Comparison of ENCODE assay signal across 31 cellular contexts in the genomic region with DNA sequence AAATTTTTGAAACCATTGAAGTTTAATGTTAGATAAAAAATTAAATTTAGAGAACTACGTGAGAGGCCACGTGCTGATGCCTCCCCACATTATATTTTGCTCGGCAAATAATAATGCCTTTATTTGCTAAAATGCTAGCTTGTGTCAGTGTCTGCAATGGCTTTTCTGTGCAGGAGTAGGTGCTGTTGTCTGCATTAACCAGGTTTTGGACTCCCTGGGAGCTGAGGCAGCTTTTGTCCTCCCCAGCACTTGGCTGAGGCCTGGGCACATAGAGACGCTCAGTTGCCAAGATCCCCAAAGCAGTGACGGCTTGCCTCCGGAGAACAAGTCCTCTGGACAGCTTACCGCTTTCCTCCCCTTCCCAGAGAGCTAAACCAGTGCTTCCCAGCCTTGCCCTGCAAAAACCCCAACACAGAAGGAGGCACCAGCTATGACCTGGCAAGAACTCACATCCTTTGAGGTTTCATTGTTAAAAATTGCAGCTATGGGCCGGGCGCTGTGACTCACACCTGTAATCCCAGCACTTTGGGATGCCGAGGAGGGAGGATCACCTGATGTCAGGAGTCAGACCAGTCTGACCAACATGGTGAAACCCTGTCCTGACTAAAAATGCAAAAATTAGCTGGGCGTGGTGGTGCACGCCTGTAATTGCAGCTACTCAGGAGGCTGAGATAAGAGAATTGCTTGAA. TPM values are rescaled to one million over a fixed set of nuclear protein-coding genes. Genes with fewer than 3 reads are reported as not detected.
DNase-seq lines count a peak whose midpoint lies in the region; TF ChIP-seq lines count a peak whose summit lies in the region.
"Had no signal": no experiment of that assay in that cellular context is flagged by ENCODE, and none has a peak within 500 bp of the region (broad histone marks: within the 10 kb centered on the region; RNA-seq: fewer than 3 reads in every experiment).

No MANE protein-coding gene starts in this region.

- H2BK120ac ChIP-seq in trophoblast cell (ENCODE audit: insufficient read depth, low read length, poor library complexity): no peak overlapping the region

- H3K4me2 ChIP-seq in PC-9 (peak overlapping the region; percentile 67), trophoblast cell (ENCODE audit: low read length) (no peak overlapping the region)
- H3K4me2 ChIP-seq: neural progenitor cell had no signal

- H4K91ac ChIP-seq in trophoblast cell (ENCODE audit: low read depth, low read length): peak overlapping the region; percentile 39

- H2BK5ac ChIP-seq in trophoblast cell (ENCODE audit: low read depth, low read length, poor library complexity): no peak overlapping the region

- H3K36me3 Mint-ChIP-seq in endodermal cell (ENCODE audit: low read depth): peaks cover 27% of the 10 kb centered on the region

- H3K36me3 ChIP-seq in PC-9 (ENCODE audit: low read depth) (0 out of 2 replicates have a peak, but pooled peaks cover 6% of the 10 kb centered on the region), endodermal cell (ENCODE audit: control insufficient read depth, insufficient read depth, low read length) (peaks cover 5% of the 10 kb centered on the region), trophoblast cell (ENCODE audit: control insufficient read depth in 1 of 2, insufficient read depth in 2 of 2, low read length in 2 of 2) (peaks cover 0 to 2% of the 10 kb centered on the region in 2 experiments), brain microvascular endothelial cell (replicated peaks) (no peaks in the 10 kb centered on the region)
- H3K36me3 ChIP-seq: breast epithelium, left ventricle myocardium inferior, neural progenitor cell, suprapubic skin had no signal

- H2AK5ac ChIP-seq in trophoblast cell (ENCODE audit: low read length): no peak overlapping the region

- 93 to 96% methylated on average over 8 to 12 of the region's 12 CpGs for WGBS in endodermal cell (ENCODE audit: insufficient coverage in 1 of 2, insufficient read length in 1 of 2), 2 experiments
- no CpG with 5 or more reads among the region's 12 CpGs for WGBS in trophoblast cell (ENCODE audit: extremely low coverage, insufficient coverage, insufficient read length)

- CTCF ChIA-PET in PC-9 (lab: Charles Lee): interaction anchor here (0.7 to 1.5 kb wide), 6 partner anchors 28 to 91 kb away, joined by 3 to 7 read pairs (median 4); a partner anchor contains a TSS

- in situ Hi-C loops in brain microvascular endothelial cell (cut with HindIII; ENCODE audit: low pct_ligation_motif_present, low sequenced_read_pairs): no loop called here

- no peaks in the 10 kb centered on the region for H3K9me2 ChIP-seq in PC-9 (ENCODE audit: insufficient read depth)

- no peak overlapping the region for H3K9ac ChIP-seq in endodermal cell (ENCODE audit: extremely low read depth, low read length, poor library complexity, severe bottlenecking)
- no peak overlapping the region for H3K9ac ChIP-seq in trophoblast cell (ENCODE audit: low read length)
- H3K9ac ChIP-seq: neural progenitor cell, parathyroid adenoma had no signal

- DNase-seq in ELR (ENCODE audit: low read depth) (peak; percentile 5), PC-9 (peak; percentile 91 to 96), endodermal cell (no peak), trophoblast cell (peak; percentile 96 to 97), NCI-H187 (lab: John Stamatoyannopoulos, UW) (no peak), brain microvascular endothelial cell (no peak), activated gamma-delta T cell treated with Interleukin-2 at 50 U/mL for 16 hours (no peak), NAMALWA (ENCODE audit: low spot score) (no peak)
- DNase-seq: activated CD4-positive, alpha-beta T cell treated with anti-CD3 and anti-CD28 coated beads for 4 hours; activated CD8-positive, alpha-beta T cell treated with anti-CD3 and anti-CD28 coated beads, Interleukin-2, amount 10 ng/mL, durations not matched to agents 7 days and 5 days; activated naive CD4-positive, alpha-beta T cell treated with anti-CD3 and anti-CD28 coated beads, Interleukin-2, amount 50 U/mL, for 16 hours; AML-193; amniotic stem cell; CD4-positive, alpha-beta memory T cell; glutamatergic neuron; H9; left ventricle myocardium inferior; mesendoderm; NCI-H1105; NCI-H1930; NCI-H524; NK-92 treated with Interleukin-12 subunit alpha and Interleukin-12 subunit beta, amount 100 ng/mL, for 24 hours; SIG-M5; stimulated activated naive CD4-positive, alpha-beta T cell treated with Interleukin-2 at 50 U/mL for 16 hours; T-helper 9 cell had no signal

- intact Hi-C loops in PC-9 (cut with micrococcal nuclease; ENCODE audit: unreplicated experiment): loop anchor here (1.0 to 2.0 kb wide), 5 partner anchors 28 to 79 kb away; no protein-coding TSS in a partner anchor

- no peak overlapping the region for H4K12ac ChIP-seq in trophoblast cell (ENCODE audit: low read depth, low read length)

- H3K9me3 ChIP-seq in PC-9 (ENCODE audit: insufficient read depth, low read depth) (peaks cover 9% of the 10 kb centered on the region), endodermal cell (ENCODE audit: control insufficient read depth, low read length) (peaks cover 14% of the 10 kb centered on the region), trophoblast cell (ENCODE audit: insufficient read depth, low read depth, low read length) (peaks cover 5% of the 10 kb centered on the region)

- no peak overlapping the region for H3K23ac ChIP-seq in trophoblast cell (ENCODE audit: low read length)

- H3K9me3 Mint-ChIP-seq in endodermal cell: peaks cover 30% of the 10 kb centered on the region

- H3K14ac ChIP-seq in trophoblast cell (ENCODE audit: low read length): no peak overlapping the region

- peaks cover 2% of the 10 kb centered on the region for H3K79me1 ChIP-seq in trophoblast cell (ENCODE audit: low read length)

- TF ChIP-seq CTCF in PC-9 (conservative IDR thresholded peaks at IDR 0.05): peak; percentile 43; the same call in 1 of the 2 replicates
- peak; percentile 14 for TF ChIP-seq CTCF in endodermal cell (conservative IDR thresholded peaks at IDR 0.05)
- no peak for TF ChIP-seq CTCF in brain microvascular endothelial cell (IDR thresholded peaks at IDR 0.05; ENCODE audit: low read depth, low read length, missing control alignments)

- no peaks in the 10 kb centered on the region for H3K27me3 Mint-ChIP-seq in endodermal cell (ENCODE audit: insufficient read depth)
- H3K27me3 Mint-ChIP-seq: CD4-positive, alpha-beta memory T cell had no signal

- TSS peak; percentile 81 for BruUV-seq in PC-9 (replicated peaks; lab: Mats Ljungman, UMichigan)

- H3K4me1 ChIP-seq in PC-9 (replicated peaks; ENCODE audit: insufficient read depth): peaks cover 22% of the 10 kb centered on the region
- H3K4me1 ChIP-seq in endodermal cell (ENCODE audit: control insufficient read depth, insufficient read depth, low read length): no peaks in the 10 kb centered on the region
- H3K4me1 ChIP-seq in trophoblast cell (ENCODE audit: control insufficient read depth in 1 of 2, insufficient read depth in 2 of 2, low read length in 2 of 2): no peaks in the 10 kb centered on the region
- H3K4me1 ChIP-seq: breast epithelium, left ventricle myocardium inferior, neural progenitor cell, parathyroid adenoma, suprapubic skin had no signal

- no peak overlapping the region for H3K4ac ChIP-seq in trophoblast cell (ENCODE audit: low read depth, low read length)

- no peak overlapping the region for H2BK12ac ChIP-seq in trophoblast cell (ENCODE audit: low read length)

- no peak overlapping the region for H4K8ac ChIP-seq in trophoblast cell (ENCODE audit: low read depth, low read length)

- H3K79me2 ChIP-seq in PC-9 (ENCODE audit: low read depth) (no peaks in the 10 kb centered on the region), trophoblast cell (ENCODE audit: control insufficient read depth, insufficient read depth, low read length, poor library complexity) (no peaks in the 10 kb centered on the region)
- H3K79me2 ChIP-seq: parathyroid adenoma had no signal

- no peaks in the 10 kb centered on the region for H4K20me1 ChIP-seq in PC-9 (ENCODE audit: insufficient read depth)

- H3K4me3 ChIP-seq in PC-9 (peak overlapping the region; percentile 26; the same call in 1 of the 2 replicates), endodermal cell (ENCODE audit: low read length) (no peak overlapping the region), trophoblast cell (ENCODE audit: low read depth, low read length) (no peak overlapping the region), brain microvascular endothelial cell (ENCODE audit: low read depth, low read length) (no peak overlapping the region)
- H3K4me3 ChIP-seq: breast epithelium, left ventricle myocardium inferior, neural progenitor cell, skin epidermis, suprapubic skin had no signal

- H3K27me3 ChIP-seq in PC-9 (ENCODE audit: insufficient read depth, low read depth) (no peaks in the 10 kb centered on the region), endodermal cell (ENCODE audit: control insufficient read depth, insufficient read depth, low read length, poor library complexity, severe bottlenecking) (no peaks in the 10 kb centered on the region), trophoblast cell (ENCODE audit: insufficient read depth, low read length) (no peaks in the 10 kb centered on the region), brain microvascular endothelial cell (replicated peaks) (no peaks in the 10 kb centered on the region)
- H3K27me3 ChIP-seq: breast epithelium, neural progenitor cell, suprapubic skin had no signal

- H3K18ac ChIP-seq in trophoblast cell (ENCODE audit: low read length): no peak overlapping the region

- H3F3A ChIP-seq in PC-9 (ENCODE audit: insufficient read depth, low read depth): peaks cover 26% of the 10 kb centered on the region

- H2AFZ ChIP-seq in PC-9: no peak overlapping the region
- H2AFZ ChIP-seq in trophoblast cell (ENCODE audit: insufficient read depth, low read length, poor library complexity): no peak overlapping the region
- H2AFZ ChIP-seq: neural progenitor cell, parathyroid adenoma had no signal

- no peaks in the 10 kb centered on the region for H3K4me1 Mint-ChIP-seq in endodermal cell
- H3K4me1 Mint-ChIP-seq: CD4-positive, alpha-beta memory T cell; H9 had no signal

- H3K27ac Mint-ChIP-seq in endodermal cell: no peak overlapping the region
- H3K27ac Mint-ChIP-seq: activated CD8-positive, alpha-beta T cell treated with anti-CD3 and anti-CD28 coated beads, Interleukin-2, amount 10 ng/mL, durations not matched to agents 7 days and 5 days; CD4-positive, alpha-beta memory T cell; H9; neural progenitor cell had no signal

- H3K4me3 Mint-ChIP-seq in endodermal cell: no peak overlapping the region
- H3K4me3 Mint-ChIP-seq: activated CD8-positive, alpha-beta T cell treated with anti-CD3 and anti-CD28 coated beads, Interleukin-2, amount 10 ng/mL, durations not matched to agents 7 days and 5 days; CD4-positive, alpha-beta memory T cell; H9; neural progenitor cell had no signal

- POLR2A ChIA-PET in PC-9 (lab: Charles Lee; ENCODE audit: unreplicated experiment): interaction anchor here (0.5 to 1.4 kb wide), 11 partner anchors 27 to 699 kb away, joined by 3 to 7 read pairs (median 5); a partner anchor contains a TSS

- H3K27ac ChIP-seq in PC-9 (peak overlapping the region; percentile 86), endodermal cell (ENCODE audit: low read depth, low read length) (no peak overlapping the region), trophoblast cell (ENCODE audit: low read depth, low read length) (peak overlapping the region; percentile 61), brain microvascular endothelial cell (no peak overlapping the region)
- H3K27ac ChIP-seq: breast epithelium, left ventricle myocardium inferior, neural progenitor cell, parathyroid adenoma, suprapubic skin, VCaP had no signal

RNA-seq across cellular contexts. Expression of a gene that starts 59.9 kb away (rescaled TPM):
- total RNA-seq in PC-9 (2021) (28.4 and 30.6 TPM in 2 replicates), endodermal cell (10 to 100 TPM; 35.2 to 51.0 TPM)
- 19.6 TPM for polyA plus RNA-seq in endodermal cell (2013, experiment 1 of 2)
- polyA plus RNA-seq in endodermal cell (2013, experiment 2 of 2): 17.6 TPM
- polyA plus RNA-seq in trophoblast cell (2013): 16.9 and 17.9 TPM in 2 replicates

RNA-seq across cellular contexts. Expression of a gene that starts 59.9 kb away (rescaled TPM):
- total RNA-seq in PC-9 (2021) (27.5 and 34.7 TPM in 2 replicates), endodermal cell (10 to 100 TPM; 34.2 to 44.4 TPM)
- polyA plus RNA-seq in endodermal cell (2013, experiment 1 of 2): 17.3 TPM
- polyA plus RNA-seq in endodermal cell (2013, experiment 2 of 2): 19.8 TPM
- 12.2 and 12.9 TPM in 2 replicates for polyA plus RNA-seq in trophoblast cell (2013)

Comparison
In these comparisons a context has a peak if more than half of its experiments do, and no peak if none do; other contexts are left out.
1. DNase-seq: peak in ELR (single experiment), PC-9 (2 of 2) and trophoblast cell (2 of 2); none in endodermal cell (single experiment), NCI-H187 (0 of 2), brain microvascular endothelial cell (single experiment), activated gamma-delta T cell treated with Interleukin-2 at 50 U/mL for 16 hours (single experiment) and NAMALWA (single experiment).
2. H3K27ac ChIP-seq: peak in PC-9 (single experiment) and trophoblast cell (single experiment); none in endodermal cell (single experiment) and brain microvascular endothelial cell (single experiment).